ENCODE assay signal across 22 cellular contexts in the genomic region with DNA sequence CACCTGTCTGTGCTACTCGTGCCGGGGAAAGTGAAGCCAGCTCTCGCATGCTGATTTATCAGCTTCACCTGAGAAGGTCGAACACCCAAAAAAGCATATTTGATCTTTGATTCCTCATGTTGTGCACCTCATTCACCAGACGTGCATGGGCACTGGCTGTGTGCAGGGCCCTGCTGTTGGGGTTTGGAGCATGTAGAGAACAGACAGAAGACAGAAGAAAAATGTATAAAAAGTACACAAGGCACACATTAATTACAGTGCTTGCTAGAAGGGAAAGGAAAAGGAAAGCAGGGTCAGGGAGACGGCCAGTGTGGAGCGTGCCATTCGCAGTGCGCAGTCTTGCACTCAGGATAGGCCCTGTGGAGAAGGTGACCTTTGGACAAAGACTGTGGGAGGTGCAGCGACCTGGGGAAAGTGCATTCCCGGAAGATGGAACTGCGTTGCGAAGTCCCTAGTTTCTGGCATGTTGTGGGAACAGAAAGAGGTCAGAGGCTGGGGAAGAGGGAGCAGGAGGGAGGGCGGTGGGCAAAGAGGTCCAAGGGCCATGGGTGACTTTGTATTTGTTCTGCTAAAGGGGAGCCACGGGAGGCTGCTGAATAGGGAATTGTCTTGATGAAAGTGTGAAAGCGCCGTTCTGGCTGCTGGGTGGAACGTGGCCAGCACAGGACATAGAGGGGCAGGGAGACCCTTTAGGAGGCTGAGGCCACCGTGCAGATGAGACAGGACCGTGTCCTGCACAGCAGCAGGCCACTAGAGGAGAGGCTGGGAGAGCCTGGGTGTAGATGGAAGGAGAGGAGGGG.
DNase-seq lines count a peak whose midpoint lies in the region; ATAC-seq, FAIRE-seq and TF ChIP-seq lines count a peak whose summit lies in the region.
"Had no signal": no experiment of that assay in that cellular context is flagged by ENCODE, and none has a peak within 500 bp of the region (broad histone marks: within the 10 kb centered on the region; RNA-seq: fewer than 3 reads in every experiment).

No MANE protein-coding gene starts in this region.

- TF ChIP-seq POLR2A in HepG2 (IDR thresholded peaks at IDR 0.05; ENCODE audit: insufficient read depth in 1 of 2, low read depth in 2 of 2, low read length in 2 of 2) (no peak), tibial nerve (IDR thresholded peaks at IDR 0.05) (no peak)

- POLR2A ChIA-PET in HepG2 (lab: Yijun Ruan, JAX): no interaction called here

- in situ Hi-C loops in HepG2 (cut with HindIII; ENCODE audit: extremely low pct_ligation_motif_present, low pct_unique_long_range_greater_than_20kb): no loop called here

- TF ChIP-seq RAD21 in HepG2 (CRISPR knock-in tag; IDR thresholded peaks at IDR 0.05): no peak

- FAIRE-seq in HepG2 (lab: Jason Lieb, UNC): no peak
- FAIRE-seq: A204.1, D721Med, GM18507 had no signal

- no peak overlapping the region; the same call in 1 of the 2 replicates for H3K4me2 ChIP-seq in HepG2 (ENCODE audit: low read depth, low read length)
- H3K4me2 ChIP-seq: BLaER1 had no signal

- ATAC-seq in Right ventricle myocardium inferior: no peak
- no peak for ATAC-seq in heart right ventricle
- ATAC-seq in HepG2: peak; percentile 59
- no peak for ATAC-seq in upper lobe of right lung

- H3K27me3 ChIP-seq in heart right ventricle (peaks cover 0 to 24% (median 5%) of the 10 kb centered on the region in 7 donors), duodenal mucosa (ENCODE audit: control insufficient read depth in 1 of 2, insufficient read depth in 2 of 2, low read length in 2 of 2) (no peaks in the 10 kb centered on the region), HepG2 (ENCODE audit: control insufficient read depth in 1 of 2, insufficient read depth in 2 of 2, low read length in 2 of 2) (peaks cover 0 to 7% of the 10 kb centered on the region in 2 experiments; a peak in 4 of 5 replicates), upper lobe of right lung (no peaks in the 10 kb centered on the region), tibial nerve (no peaks in the 10 kb centered on the region)
- H3K27me3 ChIP-seq: BLaER1, SJCRH30 had no signal

- H3K27ac ChIP-seq in heart right ventricle (no peak overlapping the region), duodenal mucosa (ENCODE audit: low read depth, low read length) (no peak overlapping the region), HepG2 (ENCODE audit: extremely low read length, insufficient read depth, low read length) (no peak overlapping the region), upper lobe of right lung (no peak overlapping the region), tibial nerve (no peak overlapping the region)
- H3K27ac ChIP-seq: BLaER1, SJCRH30 had no signal

- H3K9ac ChIP-seq in duodenal mucosa (ENCODE audit: low read depth in 1 of 2, low read length in 2 of 2): no peak overlapping the region
- no peak overlapping the region for H3K9ac ChIP-seq in HepG2 (ENCODE audit: insufficient read depth, low read depth, low read length)
- H3K9ac ChIP-seq: BLaER1 had no signal

- peak; percentile 47 for DNase-seq in Right ventricle myocardium inferior (ENCODE audit: missing footprints)
- no peak for DNase-seq in heart right ventricle
- no peak for DNase-seq in HepG2 (ENCODE audit: low spot score)
- DNase-seq in upper lobe of right lung: peak; percentile 46
- no peak for DNase-seq in tibial nerve (ENCODE audit: low spot score in 2 of 2)
- DNase-seq in NCI-H748 treated with DMSO at 0.1 percent for 48 hours (lab: John Stamatoyannopoulos, UW): no peak
- no peak for DNase-seq in NCI-H2107 (lab: John Stamatoyannopoulos, UW)
- DNase-seq: CD4-positive, CD25-positive, alpha-beta regulatory T cell; DMS53; H7; Karpas-422; NCI-H1092; NCI-H1436; NCI-H187; NCI-H524; NCI-H774; SJCRH30 had no signal

- H2AFZ ChIP-seq in HepG2 (ENCODE audit: low read length): no peak overlapping the region

- H3K4me1 ChIP-seq in heart right ventricle (no peaks in the 10 kb centered on the region), duodenal mucosa (ENCODE audit: control insufficient read depth in 1 of 2, insufficient read depth in 2 of 2, low read length in 2 of 2) (peaks cover 9 to 12% of the 10 kb centered on the region in 2 donors), HepG2 (ENCODE audit: insufficient read depth, low read length) (peaks cover 10% of the 10 kb centered on the region), upper lobe of right lung (no peaks in the 10 kb centered on the region), tibial nerve (no peaks in the 10 kb centered on the region)
- H3K4me1 ChIP-seq: SJCRH30 had no signal

- BruUV-seq in HepG2 (replicated peaks; lab: Mats Ljungman, UMichigan): no TSS peak

- CTCF ChIA-PET in HepG2 (lab: Yijun Ruan, JAX; ENCODE audit: low intra/inter-chr PET ratio, low total read pairs): no interaction called here

- 74 to 79% methylated on average over 20 of the region's 20 CpGs for WGBS in heart right ventricle, 2 donors
- WGBS in HepG2 (ENCODE audit: low lambda C conversion rate): 26% methylated on average over 20 of the region's 20 CpGs
- WGBS in tibial nerve, 2 donors: 63 to 64% methylated on average over 20 of the region's 20 CpGs

- H3K36me3 ChIP-seq in heart right ventricle (no peaks in the 10 kb centered on the region), duodenal mucosa (ENCODE audit: control insufficient read depth in 1 of 2, insufficient read depth in 2 of 2, low read length in 2 of 2) (no peaks in the 10 kb centered on the region), HepG2 (replicated peaks in 1 of 2; ENCODE audit: control insufficient read depth in 1 of 2, insufficient read depth in 2 of 2, low read length in 2 of 2) (no peaks in the 10 kb centered on the region), upper lobe of right lung (no peaks in the 10 kb centered on the region), tibial nerve (no peaks in the 10 kb centered on the region)
- H3K36me3 ChIP-seq: BLaER1, SJCRH30 had no signal

- no peak for TF ChIP-seq CTCF in heart right ventricle (IDR thresholded peaks at IDR 0.05)
- TF ChIP-seq CTCF in HepG2 (CRISPR knock-in tag; IDR thresholded peaks at IDR 0.05): no peak
- TF ChIP-seq CTCF in upper lobe of right lung (IDR thresholded peaks at IDR 0.05): no peak
- TF ChIP-seq CTCF in tibial nerve (IDR thresholded peaks at IDR 0.05): no peak

- intact Hi-C loops in Right ventricle myocardium inferior (cut with DNase I) (no loop called here), heart right ventricle (cut with DNase I) (no loop called here), HepG2 (cut with micrococcal nuclease; ENCODE audit: unreplicated experiment) (no loop called here), upper lobe of right lung (cut with DNase I) (no loop called here)

- no peaks in the 10 kb centered on the region for H4K20me1 ChIP-seq in HepG2 (ENCODE audit: insufficient read depth, low read length)
- H4K20me1 ChIP-seq: BLaER1 had no signal

- H3K4me3 ChIP-seq in heart right ventricle (no peak overlapping the region), duodenal mucosa (ENCODE audit: low read depth in 1 of 2, low read length in 2 of 2) (peak overlapping the region; percentile 44 to 53), HepG2 (replicated peaks in 1 of 3; ENCODE audit: insufficient read depth in 1 of 3, low read depth in 2 of 3, low read length in 3 of 3) (no peak overlapping the region), upper lobe of right lung (no peak overlapping the region), tibial nerve (no peak overlapping the region)
- H3K4me3 ChIP-seq: BLaER1, SJCRH30 had no signal

- H3K9me3 ChIP-seq in heart right ventricle (no peaks in the 10 kb centered on the region), duodenal mucosa (ENCODE audit: control insufficient read depth in 1 of 2, low read length in 2 of 2) (no peaks in the 10 kb centered on the region), HepG2 (ENCODE audit: low read length) (no peaks in the 10 kb centered on the region), upper lobe of right lung (no peaks in the 10 kb centered on the region), tibial nerve (peaks cover 0 to 18% (median 0%) of the 10 kb centered on the region in 4 donors)
- H3K9me3 ChIP-seq: BLaER1, SJCRH30 had no signal

- TF ChIP-seq EP300 in HepG2 (IDR thresholded peaks at IDR 0.05; ENCODE audit: low read depth in 2 of 2, low read length in 2 of 2) (no peak), HepG2 (CRISPR knock-in tag; IDR thresholded peaks at IDR 0.05; ENCODE audit: borderline replicate concordance) (no peak), tibial nerve (IDR thresholded peaks at IDR 0.05) (no peak)

- no peaks in the 10 kb centered on the region for H3K79me2 ChIP-seq in HepG2 (ENCODE audit: insufficient read depth, low read length)

TF ChIP-seq in HepG2, 621 proteins besides CTCF, POLR2A, EP300 and RAD21:
- peak; percentile 33; the same call in 1 of the 2 replicates for TF ChIP-seq HNF4G (IDR thresholded peaks at IDR 0.05; ENCODE audit: borderline replicate concordance, low read depth, low read length)
- TF ChIP-seq HNF4G (CRISPR knock-in tag; IDR thresholded peaks at IDR 0.05; ENCODE audit: borderline replicate concordance, low read depth): no peak
- no peak for TF ChIP-seq ZNF441 (CRISPR knock-in tag; IDR thresholded peaks at IDR 0.05; ENCODE audit: borderline replicate concordance)
- TF ChIP-seq HNF4A (CRISPR knock-in tag; IDR thresholded peaks at IDR 0.05): peak; percentile 54; the same call in 1 of the 2 replicates

Comparison
In these comparisons a context has a peak if more than half of its experiments do, and no peak if none do; other contexts are left out.
1. DNase-seq: peak in Right ventricle myocardium inferior (single experiment) and upper lobe of right lung (single experiment); none in heart right ventricle (0 of 2), HepG2 (single experiment), tibial nerve (0 of 2), NCI-H748 treated with DMSO at 0.1 percent for 48 hours (single experiment) and NCI-H2107 (single experiment).
2. H3K4me3 ChIP-seq: peak in duodenal mucosa (2 of 2); none in heart right ventricle (0 of 10), HepG2 (0 of 3), upper lobe of right lung (single experiment) and tibial nerve (0 of 4).